Comparison of ENCODE assay signal across 9 cellular contexts in the genomic region with DNA sequence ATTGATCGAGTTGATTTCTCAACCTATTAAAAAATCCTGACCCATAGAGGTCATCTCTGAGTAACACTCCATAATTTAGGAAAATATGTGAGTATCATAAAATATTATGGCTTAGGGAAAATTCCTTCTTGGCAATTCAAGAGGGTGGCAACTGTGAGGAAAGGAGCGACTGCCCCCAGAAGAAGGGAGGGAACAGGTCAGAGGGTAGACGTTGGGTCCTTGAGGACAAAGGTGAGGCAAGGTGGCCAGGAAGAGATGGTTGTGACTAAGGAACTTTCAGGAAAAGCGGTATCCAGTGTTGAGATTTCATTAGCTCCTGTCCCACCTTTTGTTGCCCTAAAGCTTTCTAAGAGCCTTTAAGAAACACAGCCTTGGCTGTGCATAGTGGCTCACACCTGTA. TPM values are rescaled to one million over a fixed set of nuclear protein-coding genes. Genes with fewer than 3 reads are reported as not detected.
"Had no signal": no experiment of that assay in that cellular context is flagged by ENCODE, and none has a peak within 500 bp of the region (broad histone marks: within the 10 kb centered on the region; RNA-seq: fewer than 3 reads in every experiment).

No MANE protein-coding gene starts in this region.

- ATAC-seq: HCT116, HepG2 had no signal

- H3K27ac ChIP-seq: GM23248, HL-60 had no signal

- H3K9ac ChIP-seq: GM23248 had no signal

- H3K9me3 ChIP-seq: HAP-1 had no signal

- H3K36me3 Mint-ChIP-seq: IgD-negative memory B cell had no signal

- H3K36me3 ChIP-seq: HAP-1 had no signal

- H3K4me1 ChIP-seq: HAP-1 had no signal

- H3K4me3 ChIP-seq: GM23248, HAP-1 had no signal

- H2AFZ ChIP-seq: GM23248 had no signal

- H3K4me3 Mint-ChIP-seq: HFFc6, IgD-negative memory B cell had no signal

- H3K27ac Mint-ChIP-seq: HFFc6 had no signal

- H3K9me3 Mint-ChIP-seq: HFFc6 had no signal

- H3K4me1 Mint-ChIP-seq: IgD-negative memory B cell had no signal

- DNase-seq: GM23248, GOT3, H7, HFFc6 had no signal

RNA-seq across cellular contexts. Expression of a gene that starts 10.5 kb away (rescaled TPM):
- polyA plus RNA-seq: IgD-negative memory B cell had no signal
